1 cellular context compared by ENCODE assay signal in the genomic region with DNA sequence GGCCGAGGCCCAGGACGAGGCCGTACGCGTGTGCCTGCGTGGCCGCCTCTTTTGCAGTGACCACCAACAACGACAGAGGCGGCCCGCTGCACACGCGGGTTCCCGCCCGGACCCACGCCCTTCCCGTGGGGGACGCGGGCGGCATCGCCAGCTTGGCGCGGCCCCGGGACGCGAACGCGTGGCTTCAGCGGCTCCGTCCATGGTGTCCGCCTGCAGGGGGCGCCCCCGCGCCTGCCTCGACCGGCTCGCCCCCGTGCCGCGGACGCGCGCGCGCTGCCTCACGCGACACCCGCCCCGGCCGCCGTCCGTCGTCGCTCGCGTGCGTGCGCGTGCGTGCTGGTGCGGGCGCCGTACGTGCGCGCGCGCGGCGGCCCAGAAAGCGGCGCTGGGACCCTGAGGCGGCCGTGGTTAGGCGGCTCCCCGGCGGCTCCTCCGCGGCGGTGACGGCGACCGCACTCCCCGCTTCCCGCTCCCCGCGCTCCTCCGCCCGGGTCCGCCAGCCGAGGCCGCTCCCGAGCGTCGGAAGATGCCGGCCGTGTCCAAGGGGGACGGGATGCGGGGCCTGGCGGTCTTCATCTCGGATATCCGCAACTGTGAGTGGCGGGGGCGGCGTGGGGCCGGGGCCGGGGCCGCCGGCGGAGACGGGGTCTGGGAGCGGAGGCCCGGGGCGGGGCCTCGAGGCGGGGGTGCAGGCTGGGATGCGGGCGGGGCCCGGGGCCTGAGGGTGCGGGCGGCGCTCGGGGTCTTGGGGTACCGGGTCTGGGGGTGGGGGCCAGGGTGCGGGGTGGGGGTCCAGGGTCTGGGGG.
TF ChIP-seq lines count a peak whose summit lies in the region.

Gene AP2A2, plus strand, starts transcription at position 375 of the 806 bp plus-strand sequence. Its CDS starts 152 bp downstream, at position 527.

TF ChIP-seq in K562, 482 proteins besides CTCF, POLR2A, EP300 and RAD21 (continued from another document and continues in another):
- no peak for TF ChIP-seq TFE3 (CRISPR knock-in tag; IDR thresholded peaks at IDR 0.05)
- TF ChIP-seq CBX2 (IDR thresholded peaks at IDR 0.05; ENCODE audit: insufficient read depth, low read length, poor library complexity, severe bottlenecking) = no peak
- peak; percentile 83 for TF ChIP-seq VEZF1 (CRISPR knock-in tag; IDR thresholded peaks at IDR 0.05)
- TF ChIP-seq POLR3A (IDR thresholded peaks at IDR 0.05; ENCODE audit: borderline replicate concordance, extremely low read depth, insufficient read depth, insufficient read length) = no peak
- TF ChIP-seq HMGN3 (IDR thresholded peaks at IDR 0.05; ENCODE audit: borderline replicate concordance, extremely low read depth, insufficient read length, low read depth, low read length) = peak; percentile 84
- TF ChIP-seq, protein P1, sequence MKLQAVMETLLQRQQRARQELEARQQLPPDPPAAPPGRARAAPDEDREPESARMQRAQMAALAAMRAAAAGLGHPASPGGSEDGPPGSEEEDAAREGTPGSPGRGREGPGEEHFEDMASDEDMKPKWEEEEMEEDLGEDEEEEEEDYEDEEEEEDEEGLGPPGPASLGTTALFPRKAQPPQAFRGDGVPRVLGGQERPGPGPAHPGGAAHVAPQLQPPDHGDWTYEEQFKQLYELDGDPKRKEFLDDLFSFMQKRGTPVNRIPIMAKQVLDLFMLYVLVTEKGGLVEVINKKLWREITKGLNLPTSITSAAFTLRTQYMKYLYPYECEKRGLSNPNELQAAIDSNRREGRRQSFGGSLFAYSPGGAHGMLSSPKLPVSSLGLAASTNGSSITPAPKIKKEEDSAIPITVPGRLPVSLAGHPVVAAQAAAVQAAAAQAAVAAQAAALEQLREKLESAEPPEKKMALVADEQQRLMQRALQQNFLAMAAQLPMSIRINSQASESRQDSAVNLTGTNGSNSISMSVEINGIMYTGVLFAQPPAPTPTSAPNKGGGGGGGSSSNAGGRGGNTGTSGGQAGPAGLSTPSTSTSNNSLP (IDR thresholded peaks at IDR 0.05; ENCODE audit: borderline replicate concordance, low read depth, low read length) = no peak
- TF ChIP-seq, protein P2, sequence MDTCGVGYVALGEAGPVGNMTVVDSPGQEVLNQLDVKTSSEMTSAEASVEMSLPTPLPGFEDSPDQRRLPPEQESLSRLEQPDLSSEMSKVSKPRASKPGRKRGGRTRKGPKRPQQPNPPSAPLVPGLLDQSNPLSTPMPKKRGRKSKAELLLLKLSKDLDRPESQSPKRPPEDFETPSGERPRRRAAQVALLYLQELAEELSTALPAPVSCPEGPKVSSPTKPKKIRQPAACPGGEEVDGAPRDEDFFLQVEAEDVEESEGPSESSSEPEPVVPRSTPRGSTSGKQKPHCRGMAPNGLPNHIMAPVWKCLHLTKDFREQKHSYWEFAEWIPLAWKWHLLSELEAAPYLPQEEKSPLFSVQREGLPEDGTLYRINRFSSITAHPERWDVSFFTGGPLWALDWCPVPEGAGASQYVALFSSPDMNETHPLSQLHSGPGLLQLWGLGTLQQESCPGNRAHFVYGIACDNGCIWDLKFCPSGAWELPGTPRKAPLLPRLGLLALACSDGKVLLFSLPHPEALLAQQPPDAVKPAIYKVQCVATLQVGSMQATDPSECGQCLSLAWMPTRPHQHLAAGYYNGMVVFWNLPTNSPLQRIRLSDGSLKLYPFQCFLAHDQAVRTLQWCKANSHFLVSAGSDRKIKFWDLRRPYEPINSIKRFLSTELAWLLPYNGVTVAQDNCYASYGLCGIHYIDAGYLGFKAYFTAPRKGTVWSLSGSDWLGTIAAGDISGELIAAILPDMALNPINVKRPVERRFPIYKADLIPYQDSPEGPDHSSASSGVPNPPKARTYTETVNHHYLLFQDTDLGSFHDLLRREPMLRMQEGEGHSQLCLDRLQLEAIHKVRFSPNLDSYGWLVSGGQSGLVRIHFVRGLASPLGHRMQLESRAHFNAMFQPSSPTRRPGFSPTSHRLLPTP (IDR thresholded peaks at IDR 0.05; ENCODE audit: borderline replicate concordance, extremely low read depth, insufficient read length) = peak; percentile 100
- TF ChIP-seq ZBTB9 (CRISPR knock-in tag; IDR thresholded peaks at IDR 0.05) = peak; percentile 86; the same call in 1 of the 2 replicates
- TF ChIP-seq HDAC3 (IDR thresholded peaks at IDR 0.05; ENCODE audit: borderline replicate concordance, partially characterized antibody) = no peak
- TF ChIP-seq, protein P3, sequence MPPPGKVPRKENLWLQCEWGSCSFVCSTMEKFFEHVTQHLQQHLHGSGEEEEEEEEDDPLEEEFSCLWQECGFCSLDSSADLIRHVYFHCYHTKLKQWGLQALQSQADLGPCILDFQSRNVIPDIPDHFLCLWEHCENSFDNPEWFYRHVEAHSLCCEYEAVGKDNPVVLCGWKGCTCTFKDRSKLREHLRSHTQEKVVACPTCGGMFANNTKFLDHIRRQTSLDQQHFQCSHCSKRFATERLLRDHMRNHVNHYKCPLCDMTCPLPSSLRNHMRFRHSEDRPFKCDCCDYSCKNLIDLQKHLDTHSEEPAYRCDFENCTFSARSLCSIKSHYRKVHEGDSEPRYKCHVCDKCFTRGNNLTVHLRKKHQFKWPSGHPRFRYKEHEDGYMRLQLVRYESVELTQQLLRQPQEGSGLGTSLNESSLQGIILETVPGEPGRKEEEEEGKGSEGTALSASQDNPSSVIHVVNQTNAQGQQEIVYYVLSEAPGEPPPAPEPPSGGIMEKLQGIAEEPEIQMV (tag; conservative IDR thresholded peaks at IDR 0.05; ENCODE audit: low read depth) = no peak
- no peak for TF ChIP-seq PCBP1 (IDR thresholded peaks at IDR 0.05; ENCODE audit: low read depth, low read length, poor library complexity, severe bottlenecking)
- peak; percentile 54; the same call in 1 of the 2 replicates for TF ChIP-seq MAX (CRISPR knock-in tag; IDR thresholded peaks at IDR 0.05)
- no peak for TF ChIP-seq ZNF134 (CRISPR knock-in tag; conservative IDR thresholded peaks at IDR 0.05)
- TF ChIP-seq HDAC6 (IDR thresholded peaks at IDR 0.05; ENCODE audit: low read depth, low read length) = no peak
- TF ChIP-seq ZNF511 (CRISPR knock-in tag; IDR thresholded peaks at IDR 0.05) = no peak
- 0 out of 2 replicates have a peak, but pooled peaks have one; percentile 35 for TF ChIP-seq SUPT5H (IDR thresholded peaks at IDR 0.05)
- no peak for TF ChIP-seq HSF4 (CRISPR knock-in tag; IDR thresholded peaks at IDR 0.05; ENCODE audit: borderline replicate concordance)
- no peak for TF ChIP-seq ARNT (IDR thresholded peaks at IDR 0.05)
- TF ChIP-seq LARP7 (IDR thresholded peaks at IDR 0.05) = no peak
- TF ChIP-seq TRIM24 (IDR thresholded peaks at IDR 0.05) = no peak
- TF ChIP-seq ZNF24 (IDR thresholded peaks at IDR 0.05) = peak; percentile 75; the same call in 1 of the 2 replicates
- TF ChIP-seq TAF9B (IDR thresholded peaks at IDR 0.05; ENCODE audit: partially characterized antibody) = no peak
- no peak for TF ChIP-seq ZNF780A (CRISPR knock-in tag; IDR thresholded peaks at IDR 0.05)
- peak; percentile 94 for TF ChIP-seq ZNF584 (CRISPR knock-in tag; IDR thresholded peaks at IDR 0.05; ENCODE audit: low read depth)
- peak; percentile 53; the same call in 1 of the 2 replicates for TF ChIP-seq KLF1 (tag; IDR thresholded peaks at IDR 0.05)
- TF ChIP-seq NR2C2 (CRISPR knock-in tag; IDR thresholded peaks at IDR 0.05) = peak; percentile 75
- no peak for TF ChIP-seq NR2C2 (tag; IDR thresholded peaks at IDR 0.05)
- TF ChIP-seq TARDBP (IDR thresholded peaks at IDR 0.05) = peak; percentile 54; the same call in 1 of the 2 replicates
- TF ChIP-seq KAT2B (IDR thresholded peaks at IDR 0.05; ENCODE audit: low read depth, low read length) = no peak
- TF ChIP-seq, protein P4, sequence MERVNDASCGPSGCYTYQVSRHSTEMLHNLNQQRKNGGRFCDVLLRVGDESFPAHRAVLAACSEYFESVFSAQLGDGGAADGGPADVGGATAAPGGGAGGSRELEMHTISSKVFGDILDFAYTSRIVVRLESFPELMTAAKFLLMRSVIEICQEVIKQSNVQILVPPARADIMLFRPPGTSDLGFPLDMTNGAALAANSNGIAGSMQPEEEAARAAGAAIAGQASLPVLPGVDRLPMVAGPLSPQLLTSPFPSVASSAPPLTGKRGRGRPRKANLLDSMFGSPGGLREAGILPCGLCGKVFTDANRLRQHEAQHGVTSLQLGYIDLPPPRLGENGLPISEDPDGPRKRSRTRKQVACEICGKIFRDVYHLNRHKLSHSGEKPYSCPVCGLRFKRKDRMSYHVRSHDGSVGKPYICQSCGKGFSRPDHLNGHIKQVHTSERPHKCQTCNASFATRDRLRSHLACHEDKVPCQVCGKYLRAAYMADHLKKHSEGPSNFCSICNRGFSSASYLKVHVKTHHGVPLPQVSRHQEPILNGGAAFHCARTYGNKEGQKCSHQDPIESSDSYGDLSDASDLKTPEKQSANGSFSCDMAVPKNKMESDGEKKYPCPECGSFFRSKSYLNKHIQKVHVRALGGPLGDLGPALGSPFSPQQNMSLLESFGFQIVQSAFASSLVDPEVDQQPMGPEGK (CRISPR knock-in tag; IDR thresholded peaks at IDR 0.05; ENCODE audit: borderline replicate concordance) = no peak
- TF ChIP-seq DIDO1 (tag; IDR thresholded peaks at IDR 0.05; ENCODE audit: low read depth) = no peak
- no peak for TF ChIP-seq SMARCE1 (IDR thresholded peaks at IDR 0.05)
- no peak for TF ChIP-seq BRD9 (IDR thresholded peaks at IDR 0.05; ENCODE audit: low read depth, partially characterized antibody)
- TF ChIP-seq NFE2 (IDR thresholded peaks at IDR 0.05; ENCODE audit: low read depth) = no peak
- TF ChIP-seq ZBTB11 (CRISPR knock-in tag; IDR thresholded peaks at IDR 0.05) = peak in 1 of 3 experiments; percentile 89; a peak in 2 of 6 replicates
- peak; percentile 52; the same call in 1 of the 2 replicates for TF ChIP-seq ETS1 (conservative IDR thresholded peaks at IDR 0.05; ENCODE audit: control insufficient read depth, low read depth, low read length)
- TF ChIP-seq CREM (IDR thresholded peaks at IDR 0.05; ENCODE audit: low read depth) = peak; percentile 52; the same call in 1 of the 2 replicates
